Comparison of ENCODE assay signal across 7 cellular contexts in the genomic region with DNA sequence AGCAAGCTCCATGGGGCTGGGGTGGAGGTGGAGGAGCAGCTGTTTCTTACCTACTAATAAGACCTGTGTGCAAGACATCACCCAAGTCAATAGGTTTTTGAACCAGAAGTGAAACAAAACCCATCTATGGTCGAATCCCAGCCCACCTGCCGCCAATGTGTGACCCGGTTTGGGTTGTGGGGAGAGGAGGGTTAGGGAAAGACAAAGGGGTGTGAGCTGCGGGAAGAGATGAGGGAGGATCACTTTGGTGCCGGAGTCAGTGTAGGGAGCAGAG. TPM values are rescaled to one million over a fixed set of nuclear protein-coding genes. Genes with fewer than 3 reads are reported as not detected.
DNase-seq lines count a peak whose midpoint lies in the region; ATAC-seq and TF ChIP-seq lines count a peak whose summit lies in the region.
"Had no signal": no experiment of that assay in that cellular context is flagged by ENCODE, and none has a peak within 500 bp of the region (broad histone marks: within the 10 kb centered on the region; RNA-seq: fewer than 3 reads in every experiment).

No MANE protein-coding gene starts in this region.

- intact Hi-C loops in breast epithelium (cut with DNase I; ENCODE audit: low total_unique reads) = loop anchor here (10.0 kb wide), 1 partner anchor 1313 kb away; no protein-coding TSS in a partner anchor

- H3K27ac Mint-ChIP-seq in progenitor cell of endocrine pancreas = peak overlapping the region; percentile 96

- H3K27ac ChIP-seq in HUES48 (ENCODE audit: low read depth, low read length) = no peak overlapping the region
- H3K27ac ChIP-seq in breast epithelium = peak overlapping the region; percentile 88

- no peak for TF ChIP-seq POLR2A in breast epithelium (IDR thresholded peaks at IDR 0.05)

- DNase-seq in breast epithelium (ENCODE audit: low spot score in 2 of 2) = no peak
- DNase-seq in progenitor cell of endocrine pancreas (ENCODE audit: low spot score, unreplicated experiment) = no peak
- DNase-seq in activated gamma-delta T cell treated with Interleukin-2 at 50 U/mL for 16 hours = no peak
- DNase-seq in GOT3 (lab: John Stamatoyannopoulos, UW) = no peak
- DNase-seq: SW 1271 had no signal

- H3K36me3 ChIP-seq in HUES48 (ENCODE audit: control insufficient read depth, insufficient read depth, low read length) = peaks cover 38% of the 10 kb centered on the region
- H3K36me3 ChIP-seq in breast epithelium = no peaks in the 10 kb centered on the region

- no peak for ATAC-seq in GM19351 (IDR thresholded peaks at IDR 0.05; ENCODE audit: unreplicated experiment)

- H3K4me3 ChIP-seq in HUES48 (ENCODE audit: low read depth, low read length) (peak overlapping the region; percentile 88), breast epithelium (peak overlapping the region; percentile 38 to 82 (median 65))

- H3K4me1 ChIP-seq in HUES48 (ENCODE audit: control insufficient read depth, insufficient read depth, low read length) = peaks cover 4% of the 10 kb centered on the region; the same call in 1 of the 2 replicates
- no peaks in the 10 kb centered on the region for H3K4me1 ChIP-seq in breast epithelium

- H3K27me3 Mint-ChIP-seq in progenitor cell of endocrine pancreas = no peaks in the 10 kb centered on the region

- TF ChIP-seq CTCF in breast epithelium (IDR thresholded peaks at IDR 0.05) = no peak
- no peak for TF ChIP-seq CTCF in progenitor cell of endocrine pancreas (IDR thresholded peaks at IDR 0.05; ENCODE audit: unreplicated experiment)

- no peaks in the 10 kb centered on the region for H3K9me3 Mint-ChIP-seq in progenitor cell of endocrine pancreas (ENCODE audit: low read depth)

- peak overlapping the region; percentile 86 for H3K4me3 Mint-ChIP-seq in progenitor cell of endocrine pancreas (ENCODE audit: low read depth)

- peaks cover 21% of the 10 kb centered on the region for H3K36me3 Mint-ChIP-seq in progenitor cell of endocrine pancreas (ENCODE audit: insufficient read depth)

- no peaks in the 10 kb centered on the region for H3K9me3 ChIP-seq in HUES48 (ENCODE audit: control insufficient read depth, insufficient read depth, low read length)
- no peaks in the 10 kb centered on the region for H3K9me3 ChIP-seq in breast epithelium

- peak overlapping the region; percentile 76 for H3K9ac ChIP-seq in HUES48 (ENCODE audit: low read depth, low read length)

- peaks cover 17% of the 10 kb centered on the region for H3K4me1 Mint-ChIP-seq in progenitor cell of endocrine pancreas (ENCODE audit: low read depth)

- no peaks in the 10 kb centered on the region for H3K27me3 ChIP-seq in HUES48 (ENCODE audit: control insufficient read depth, insufficient read depth, low read length)
- no peaks in the 10 kb centered on the region for H3K27me3 ChIP-seq in breast epithelium

RNA-seq across cellular contexts. Expression of a gene that starts 0.6 kb away (rescaled TPM):
- total RNA-seq in breast epithelium = 10 to 100 TPM in 2 of 3 donors, 1 to 10 TPM in 1; 3.2 to 17.1 (median 16.4) TPM
- total RNA-seq in progenitor cell of endocrine pancreas = 164 and 170 TPM in 2 replicates

RNA-seq across cellular contexts. Expression of a gene that starts 8.9 kb away (rescaled TPM):
- total RNA-seq in breast epithelium (1 to 10 TPM; 3.4 to 5.9 (median 5.6) TPM), progenitor cell of endocrine pancreas (5.0 and 5.2 TPM in 2 replicates)

RNA-seq across cellular contexts. Expression of a gene that starts 16.1 kb away (rescaled TPM):
- total RNA-seq in breast epithelium = 10 to 100 TPM in 1 of 3 donors, 1 to 10 TPM in 2; 7.9 to 10.4 (median 8.5) TPM
- total RNA-seq in progenitor cell of endocrine pancreas = 29.2 and 30.5 TPM in 2 replicates

RNA-seq across cellular contexts. Expression of a gene that starts 36.1 kb away (rescaled TPM):
- total RNA-seq in breast epithelium (100 to 1,000 TPM; 155 to 222 (median 189) TPM), progenitor cell of endocrine pancreas (81.1 and 87.1 TPM in 2 replicates)

RNA-seq across cellular contexts. Expression of a gene that starts 41.3 kb away (rescaled TPM):
- total RNA-seq in breast epithelium (10 to 100 TPM in 2 of 3 donors, 1 to 10 TPM in 1; 4.8 to 32.8 (median 16.7) TPM), progenitor cell of endocrine pancreas (15.3 and 15.6 TPM in 2 replicates)
